Comparison of ENCODE assay signal across 8 cellular contexts in genomic region chr14:50116221-50116956, GRCh38. TPM values are rescaled to one million over a fixed set of nuclear protein-coding genes. Genes with fewer than 3 reads are reported as not detected.
DNase-seq lines count a peak whose midpoint lies in the region; ATAC-seq and TF ChIP-seq lines count a peak whose summit lies in the region.

VCPKMT (minus strand) TSS chr14:50116572; CDS start chr14:50116552, 20 bp downstream.

- peak; percentile 81 for DNase-seq in NCI-H146 treated with DMSO at 0.1 percent for 48 hours (lab: John Stamatoyannopoulos, UW; ENCODE audit: unreplicated experiment)
- DNase-seq in T-helper 1 cell: peak; percentile 90 to 96 (median 93)
- DNase-seq in amniotic epithelial cell (ENCODE audit: low read depth): peak; percentile 78
- DNase-seq in left cardiac atrium: peak; percentile 97
- peak; percentile 84 to 99 (median 90) for DNase-seq in posterior cingulate gyrus
- peak; percentile 95 to 99 for DNase-seq in upper lobe of left lung

- H3K27me3 ChIP-seq in upper lobe of left lung: no peaks in the 10 kb centered on the region

- peak in 1 of 4 donors; percentile 39 for TF ChIP-seq EP300 in upper lobe of left lung (IDR thresholded peaks at IDR 0.05)

- H3K4me1 ChIP-seq in upper lobe of left lung: peaks cover 17 to 23% (median 21%) of the 10 kb centered on the region in 4 donors

- peak; percentile 90 for ATAC-seq in HG02884 (IDR thresholded peaks at IDR 0.05; ENCODE audit: unreplicated experiment)
- ATAC-seq in left cardiac atrium: peak; percentile 100
- ATAC-seq in upper lobe of left lung (ENCODE audit: low FRiP score in 2 of 2): peak; percentile 99 to 100

- peaks cover 6 to 55% (median 18%) of the 10 kb centered on the region in 4 donors for H3K36me3 ChIP-seq in upper lobe of left lung

- peak within 1 kb of the TSS; percentile 73 to 86 (median 78) for H3K4me3 ChIP-seq in upper lobe of left lung

- intact Hi-C loops in left cardiac atrium (cut with DNase I) (loop anchor here in 1 of 2 donors (5.0 kb wide), 1 partner anchor 254 kb away; no protein-coding TSS in a partner anchor), posterior cingulate gyrus (cut with DNase I) (loop anchor here (2.0 to 5.0 kb wide), 3 partner anchors 116 to 248 kb away; partner anchors contain the start of genes ARF6 and SOS2)

- WGBS in upper lobe of left lung, 2 donors: 0% methylated on average over 9 to 21 of the region's 61 CpGs

- TF ChIP-seq CTCF in upper lobe of left lung (IDR thresholded peaks at IDR 0.05): peak in 2 of 6 experiments; percentile 22 to 26

- H3K27ac ChIP-seq in upper lobe of left lung: peak within 1 kb of the TSS; percentile 88 to 94 (median 90)

- H3K9me3 ChIP-seq in upper lobe of left lung: no peaks in the 10 kb centered on the region

- TF ChIP-seq POLR2A in GM15510 (IDR thresholded peaks at IDR 0.05; ENCODE audit: borderline replicate concordance, extremely low read depth, insufficient read length): peak; percentile 89
- TF ChIP-seq POLR2A in upper lobe of left lung (IDR thresholded peaks at IDR 0.05): peak in 3 of 4 donors; percentile 80 to 92 (median 87)

RNA-seq across cellular contexts. Expression of gene VCPKMT, which starts in this region (rescaled TPM):
- total RNA-seq in left cardiac atrium (1 to 10 TPM; 3.1 to 5.0 TPM), upper lobe of left lung (1 to 10 TPM; 3.0 to 9.9 (median 5.9) TPM)

Comparison
In these comparisons a context has a peak if more than half of its experiments do, and no peak if none do; other contexts are left out.
1. Peak in every context shown above with its lines: DNase-seq, ATAC-seq, H3K4me3 ChIP-seq and H3K27ac ChIP-seq.